In the genomic region with DNA sequence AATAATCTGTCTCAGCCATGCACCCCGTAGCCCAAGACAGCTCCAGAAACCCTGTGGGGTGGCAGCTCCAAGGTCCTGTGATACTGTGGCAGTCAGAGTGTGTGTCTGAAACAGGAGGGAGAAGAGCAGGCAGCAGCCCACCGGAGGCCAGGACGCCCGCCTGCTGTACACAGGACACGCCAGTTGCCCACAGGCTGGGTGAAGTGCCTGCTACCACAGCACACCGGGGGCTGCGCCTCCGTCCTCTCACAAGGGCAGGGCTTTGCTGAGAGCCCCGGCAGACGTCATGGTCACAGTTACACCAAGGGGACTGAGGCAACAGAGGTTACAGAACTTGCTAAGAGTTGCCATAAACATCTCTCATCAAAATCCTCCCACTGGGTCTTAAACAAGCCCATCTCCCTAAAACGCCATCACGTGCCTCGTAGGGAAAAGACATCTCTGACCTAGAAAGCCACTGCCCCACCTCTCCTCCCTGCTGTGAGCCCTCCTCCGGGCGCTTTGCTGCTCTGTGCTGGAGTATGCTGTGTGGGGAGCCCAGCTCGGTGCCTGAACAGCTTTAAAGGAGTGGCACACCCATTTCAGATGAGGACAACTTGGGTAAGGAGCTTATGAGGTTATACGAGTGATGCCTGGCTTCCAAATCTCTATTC, we compare ENCODE assay signal across 1 cellular context.
A peak's percentile ranks its signal among the peaks of the same experiment; 100 is the strongest.
TF ChIP-seq lines count a peak whose summit lies in the region.

No MANE protein-coding gene starts in this region.

TF ChIP-seq in HepG2, 621 proteins besides CTCF, POLR2A, EP300 and RAD21:
- no peak for TF ChIP-seq TBL1XR1 (IDR thresholded peaks at IDR 0.05; ENCODE audit: borderline replicate concordance, low read length, partially characterized antibody)
- peak; percentile 26 for TF ChIP-seq AGO2 (optimal IDR thresholded peaks at IDR 0.05; ENCODE audit: low read depth, low read length)
